ENCODE assay signal across 18 cellular contexts in genomic region chr3:23490459-23490858, GRCh38.
DNase-seq lines count a peak whose midpoint lies in the region; TF ChIP-seq lines count a peak whose summit lies in the region.
"Had no signal": no experiment of that assay in that cellular context is flagged by ENCODE, and none has a peak within 500 bp of the region (broad histone marks: within the 10 kb centered on the region; RNA-seq: fewer than 3 reads in every experiment).

No MANE protein-coding gene starts in this region.

- POLR2A ChIA-PET in PC-9 (lab: Charles Lee; ENCODE audit: unreplicated experiment): no interaction called here

- peaks cover 2% of the 10 kb centered on the region for H3K9me3 Mint-ChIP-seq in neural crest cell

- H3K79me2 ChIP-seq in PC-9 (ENCODE audit: low read depth): no peaks in the 10 kb centered on the region

- H3K27ac Mint-ChIP-seq in neural crest cell (ENCODE audit: unreplicated experiment): peak overlapping the region; percentile 81
- H3K27ac Mint-ChIP-seq: stimulated activated naive CD8-positive, alpha-beta T cell treated with anti-CD3 and anti-CD28 coated beads, Interleukin-15, Interleukin-2, amounts not matched to agents 100 ng/mL and 50 ng/mL, for 24 hours had no signal

- peak overlapping the region; percentile 21; the same call in 1 of the 2 replicates for H3K27ac ChIP-seq in PC-9
- H3K27ac ChIP-seq: C4-2B, HL-60 had no signal

- intact Hi-C loops in PC-9 (cut with micrococcal nuclease; ENCODE audit: unreplicated experiment): no loop called here

- H3K36me3 Mint-ChIP-seq in neural crest cell (ENCODE audit: low read depth): peaks cover 6% of the 10 kb centered on the region

- TF ChIP-seq CTCF in PC-9 (conservative IDR thresholded peaks at IDR 0.05) (no peak), epithelial cell of esophagus (IDR thresholded peaks at IDR 0.05; ENCODE audit: insufficient read depth, low read depth, low read length, missing control alignments) (no peak), neural crest cell (conservative IDR thresholded peaks at IDR 0.05) (no peak)

- CTCF ChIA-PET in PC-9 (lab: Charles Lee): interaction anchor here (0.6 kb wide), 1 partner anchor 364 kb away, joined by 9 read pairs; no protein-coding TSS in a partner anchor

- peaks cover 30% of the 10 kb centered on the region for H3K4me1 ChIP-seq in PC-9 (replicated peaks; ENCODE audit: insufficient read depth)

- no peak overlapping the region for H3K4me3 ChIP-seq in PC-9
- no peak overlapping the region for H3K4me3 ChIP-seq in epithelial cell of esophagus (ENCODE audit: low read length)

- H2AFZ ChIP-seq in PC-9: no peak overlapping the region

- H3K4me3 Mint-ChIP-seq in neural crest cell: no peak overlapping the region
- H3K4me3 Mint-ChIP-seq: stimulated activated naive CD8-positive, alpha-beta T cell treated with anti-CD3 and anti-CD28 coated beads, Interleukin-15, Interleukin-2, amounts not matched to agents 100 ng/mL and 50 ng/mL, for 24 hours had no signal

- H3K9me3 ChIP-seq in PC-9 (ENCODE audit: insufficient read depth, low read depth): no peaks in the 10 kb centered on the region; the same call in 1 of the 2 replicates

- H3K27me3 Mint-ChIP-seq in neural crest cell (ENCODE audit: low read depth): no peaks in the 10 kb centered on the region
- H3K27me3 Mint-ChIP-seq: stimulated activated naive CD8-positive, alpha-beta T cell treated with anti-CD3 and anti-CD28 coated beads, Interleukin-15, Interleukin-2, amounts not matched to agents 100 ng/mL and 50 ng/mL, for 24 hours had no signal

- H3K27me3 ChIP-seq in PC-9 (ENCODE audit: insufficient read depth, low read depth): no peaks in the 10 kb centered on the region

- H4K20me1 ChIP-seq in PC-9 (ENCODE audit: insufficient read depth): no peaks in the 10 kb centered on the region

- peak overlapping the region; percentile 19 for H3K4me2 ChIP-seq in PC-9

- H3K9me2 ChIP-seq in PC-9 (ENCODE audit: insufficient read depth): no peaks in the 10 kb centered on the region

- DNase-seq in Daoy (ENCODE audit: low read depth) (peak; percentile 34), PC-9 (peak in 1 of 2 experiments; percentile 43), epithelial cell of esophagus (ENCODE audit: low read depth) (peak; percentile 77), neural crest cell (ENCODE audit: low read depth, low spot score) (no peak), DMS53 treated with DMSO at 0.1 percent for 48 hours (lab: John Stamatoyannopoulos, UW; ENCODE audit: unreplicated experiment) (no peak), OCI-M2 (lab: John Stamatoyannopoulos, UW; ENCODE audit: unreplicated experiment) (no peak), GM19238 (ENCODE audit: insufficient read length, low spot score) (no peak)
- no peak for DNase-seq in stimulated activated CD4-positive, alpha-beta T cell treated with anti-CD3 and anti-CD28 coated beads, Interleukin-2, amount 100 ng/mL, for 48 hours
- DNase-seq: activated CD8-positive, alpha-beta memory T cell treated with anti-CD3 and anti-CD28 coated beads for 24 hours; activated naive CD4-positive, alpha-beta T cell treated with anti-CD3 and anti-CD28 coated beads, Interleukin-2, amount 50 U/mL, for 16 hours; NCI-H1105; NCI-H510A; posterior cingulate gyrus; stimulated activated CD4-positive, alpha-beta T cell treated with anti-CD3 and anti-CD28 coated beads, Interleukin-4, amount 100 ng/mL, for 4 hours; T1000 had no signal

- peaks cover 18% of the 10 kb centered on the region for H3K4me1 Mint-ChIP-seq in neural crest cell

- BruUV-seq in PC-9 (replicated peaks; lab: Mats Ljungman, UMichigan): no TSS peak

- H3F3A ChIP-seq in PC-9 (ENCODE audit: insufficient read depth, low read depth): no peaks in the 10 kb centered on the region

- H3K36me3 ChIP-seq in PC-9 (ENCODE audit: low read depth): no peaks in the 10 kb centered on the region

Comparison
In these comparisons a context has a peak if more than half of its experiments do, and no peak if none do; other contexts are left out.
1. DNase-seq: peak in Daoy (single experiment) and epithelial cell of esophagus (single experiment); none in neural crest cell (single experiment), DMS53 treated with DMSO at 0.1 percent for 48 hours (single experiment), OCI-M2 (single experiment), GM19238 (single experiment) and stimulated activated CD4-positive, alpha-beta T cell treated with anti-CD3 and anti-CD28 coated beads, Interleukin-2, amount 100 ng/mL, for 48 hours (0 of 2).